Comparison of ENCODE assay signal across 10 cellular contexts in genomic region chr6:15148356-15149058, GRCh38.
DNase-seq lines count a peak whose midpoint lies in the region; ATAC-seq, FAIRE-seq and TF ChIP-seq lines count a peak whose summit lies in the region.
"Had no signal": no experiment of that assay in that cellular context is flagged by ENCODE, and none has a peak within 500 bp of the region (broad histone marks: within the 10 kb centered on the region; RNA-seq: fewer than 3 reads in every experiment).

No MANE protein-coding gene starts in this region.

- POLR2A ChIA-PET in activated CD4-positive, alpha-beta T cell treated with anti-CD3 and anti-CD28 coated beads, Interleukin-2, amount 10 ng/mL, durations not matched to agents 7 days and 5 days (lab: Charles Lee): no interaction called here

- no peak overlapping the region for H3K4me3 ChIP-seq in bronchial epithelial cell (ENCODE audit: low read depth, low read length)

- H3K27me3 Mint-ChIP-seq in neural crest cell (ENCODE audit: low read depth): no peaks in the 10 kb centered on the region
- no peaks in the 10 kb centered on the region for H3K27me3 Mint-ChIP-seq in activated CD4-positive, alpha-beta T cell treated with anti-CD3 and anti-CD28 coated beads, Interleukin-2, amount 10 ng/mL, durations not matched to agents 7 days and 5 days

- ATAC-seq in GM21528 (IDR thresholded peaks at IDR 0.05; ENCODE audit: low FRiP score, unreplicated experiment) (no peak), GM21526 (IDR thresholded peaks at IDR 0.05; ENCODE audit: low FRiP score, unreplicated experiment) (no peak), HG03175 (IDR thresholded peaks at IDR 0.05; ENCODE audit: unreplicated experiment) (no peak)
- ATAC-seq: natural killer cell had no signal

- H3K27me3 ChIP-seq in bronchial epithelial cell (ENCODE audit: control insufficient read depth, insufficient read depth, low read length): no peaks in the 10 kb centered on the region

- no peak for FAIRE-seq in bronchial epithelial cell (lab: Jason Lieb, UNC)

- no peaks in the 10 kb centered on the region for H3K36me3 Mint-ChIP-seq in neural crest cell (ENCODE audit: low read depth)
- H3K36me3 Mint-ChIP-seq in activated CD4-positive, alpha-beta T cell treated with anti-CD3 and anti-CD28 coated beads, Interleukin-2, amount 10 ng/mL, durations not matched to agents 7 days and 5 days (ENCODE audit: low read depth): no peaks in the 10 kb centered on the region
- H3K36me3 Mint-ChIP-seq: natural killer cell had no signal

- CTCF ChIA-PET in activated CD4-positive, alpha-beta T cell treated with anti-CD3 and anti-CD28 coated beads, Interleukin-2, amount 10 ng/mL, durations not matched to agents 7 days and 5 days (lab: Charles Lee): interaction anchor here (0.7 to 0.8 kb wide), 2 partner anchors 14 kb away, joined by 3 read pairs; no protein-coding TSS in a partner anchor

- DNase-seq in DMS 273 treated with DMSO at 0.1 percent for 48 hours (lab: John Stamatoyannopoulos, UW): peak; percentile 97
- peak; percentile 85 for DNase-seq in LHCN-M2 (ENCODE audit: low read depth)
- DNase-seq in bronchial epithelial cell (ENCODE audit: low read depth): peak; percentile 97
- no peak for DNase-seq in neural crest cell (ENCODE audit: low read depth, low spot score)
- no peak for DNase-seq in activated CD4-positive, alpha-beta T cell treated with anti-CD3 and anti-CD28 coated beads, Interleukin-2, amount 10 ng/mL, durations not matched to agents 7 days and 5 days
- DNase-seq: activated CD8-positive, alpha-beta memory T cell treated with anti-CD3 and anti-CD28 coated beads, Interleukin-2, amount 50 U/mL, for 4 hours; natural killer cell had no signal

- H3K36me3 ChIP-seq in bronchial epithelial cell (ENCODE audit: control insufficient read depth, insufficient read depth, low read length): no peaks in the 10 kb centered on the region

- H3K27ac Mint-ChIP-seq in neural crest cell (ENCODE audit: unreplicated experiment): peak overlapping the region; percentile 44
- no peak overlapping the region for H3K27ac Mint-ChIP-seq in activated CD4-positive, alpha-beta T cell treated with anti-CD3 and anti-CD28 coated beads, Interleukin-2, amount 10 ng/mL, durations not matched to agents 7 days and 5 days
- H3K27ac Mint-ChIP-seq: natural killer cell had no signal

- TF ChIP-seq CTCF in bronchial epithelial cell (IDR thresholded peaks at IDR 0.05; ENCODE audit: insufficient read depth, low read length, severe bottlenecking) (no peak), neural crest cell (conservative IDR thresholded peaks at IDR 0.05) (peak; percentile 18)

- no peak overlapping the region for H3K4me3 Mint-ChIP-seq in neural crest cell
- no peak overlapping the region for H3K4me3 Mint-ChIP-seq in activated CD4-positive, alpha-beta T cell treated with anti-CD3 and anti-CD28 coated beads, Interleukin-2, amount 10 ng/mL, durations not matched to agents 7 days and 5 days
- H3K4me3 Mint-ChIP-seq: natural killer cell had no signal

- no peaks in the 10 kb centered on the region for H3K9me3 Mint-ChIP-seq in neural crest cell
- no peaks in the 10 kb centered on the region for H3K9me3 Mint-ChIP-seq in activated CD4-positive, alpha-beta T cell treated with anti-CD3 and anti-CD28 coated beads, Interleukin-2, amount 10 ng/mL, durations not matched to agents 7 days and 5 days
- H3K9me3 Mint-ChIP-seq: natural killer cell had no signal

- H3K4me1 Mint-ChIP-seq in neural crest cell: peaks cover 12% of the 10 kb centered on the region
- H3K4me1 Mint-ChIP-seq in activated CD4-positive, alpha-beta T cell treated with anti-CD3 and anti-CD28 coated beads, Interleukin-2, amount 10 ng/mL, durations not matched to agents 7 days and 5 days: no peaks in the 10 kb centered on the region
- H3K4me1 Mint-ChIP-seq: natural killer cell had no signal

Comparison
In these comparisons a context has a peak if more than half of its experiments do, and no peak if none do; other contexts are left out.
1. DNase-seq: peak in DMS 273 treated with DMSO at 0.1 percent for 48 hours (single experiment), LHCN-M2 (single experiment) and bronchial epithelial cell (single experiment); none in neural crest cell (single experiment) and activated CD4-positive, alpha-beta T cell treated with anti-CD3 and anti-CD28 coated beads, Interleukin-2, amount 10 ng/mL, durations not matched to agents 7 days and 5 days (single experiment).